Comparison of ENCODE assay signal across 25 cellular contexts in genomic region chr14:22844221-22845102, GRCh38. TPM values are rescaled to one million over a fixed set of nuclear protein-coding genes. Genes with fewer than 3 reads are reported as not detected.
DNase-seq lines count a peak whose midpoint lies in the region; ATAC-seq and TF ChIP-seq lines count a peak whose summit lies in the region.
"Had no signal": no experiment of that assay in that cellular context is flagged by ENCODE, and none has a peak within 500 bp of the region (broad histone marks: within the 10 kb centered on the region; RNA-seq: fewer than 3 reads in every experiment).

No MANE protein-coding gene starts in this region.

- H3K27ac Mint-ChIP-seq in osteocyte (ENCODE audit: unreplicated experiment), result peak overlapping the region; percentile 81
- H3K27ac Mint-ChIP-seq: activated CD4-positive, alpha-beta T cell treated with anti-CD3 and anti-CD28 coated beads, Interleukin-2, amount 10 ng/mL, durations not matched to agents 24 days and 14 days; CD8-positive, alpha-beta T cell; progenitor cell of endocrine pancreas had no signal

- in situ Hi-C loops in mammary epithelial cell (cut with MboI; ENCODE audit: low sequenced_read_pairs in 2 of 2), result loop anchor here in 1 of 2 donors (25.0 kb wide), 1 partner anchor 282 kb away; no protein-coding TSS in a partner anchor

- dilution Hi-C loops in mammary epithelial cell (cut with HindIII; ENCODE audit: low sequenced_read_pairs), result no loop called here

- peak overlapping the region in 1 of 3 donors; percentile 25 for H3K4me3 ChIP-seq in breast epithelium
- H3K4me3 ChIP-seq in mammary epithelial cell (replicated peaks in 1 of 3; ENCODE audit: insufficient read depth in 1 of 3, low read depth in 2 of 3, low read length in 3 of 3), result no peak overlapping the region
- no peak overlapping the region for H3K4me3 ChIP-seq in vagina
- H3K4me3 ChIP-seq: heart left ventricle, lung, testis had no signal

- no peak overlapping the region for H3K4me2 ChIP-seq in mammary epithelial cell (ENCODE audit: insufficient read depth, low read depth, low read length)

- H3K27me3 Mint-ChIP-seq in osteocyte (ENCODE audit: unreplicated experiment), result no peaks in the 10 kb centered on the region
- H3K27me3 Mint-ChIP-seq: progenitor cell of endocrine pancreas had no signal

- no TSS peak for BruUV-seq in mammary epithelial cell (replicated peaks; lab: Mats Ljungman, UMichigan)

- whole genome bisulfite sequencing in mammary epithelial cell (ENCODE audit: low coverage, missing lambda C conversion rate), result 88% methylated on average over 13 of the region's 22 CpGs

- H3K36me3 Mint-ChIP-seq in osteocyte (ENCODE audit: unreplicated experiment), result peaks cover 53% of the 10 kb centered on the region
- H3K36me3 Mint-ChIP-seq: CD8-positive, alpha-beta T cell had no signal

- CTCF ChIA-PET in mammary epithelial cell (lab: Charles Lee; ENCODE audit: low non-redundant PET), result no interaction called here

- TF ChIP-seq CTCF in breast epithelium (IDR thresholded peaks at IDR 0.05), result no peak
- no peak for TF ChIP-seq CTCF in mammary epithelial cell (conservative IDR thresholded peaks at IDR 0.05 in 1 of 2, IDR thresholded peaks at IDR 0.05 in 1 of 2; ENCODE audit: extremely low read depth in 1 of 2, insufficient read depth in 1 of 2, low read depth in 1 of 2, low read length in 2 of 2)
- TF ChIP-seq CTCF in osteocyte (IDR thresholded peaks at IDR 0.05), result no peak
- TF ChIP-seq CTCF in vagina (IDR thresholded peaks at IDR 0.05), result no peak

- H3K27ac ChIP-seq in breast epithelium (peak overlapping the region; percentile 91 to 97), mammary epithelial cell (ENCODE audit: insufficient read depth, low read depth, low read length) (no peak overlapping the region), epithelial cell of prostate (peak overlapping the region; percentile 98), vagina (peak overlapping the region; percentile 96)
- H3K27ac ChIP-seq: 22Rv1 had no signal

- H4K20me1 ChIP-seq in mammary epithelial cell (ENCODE audit: insufficient read depth, low read length), result no peaks in the 10 kb centered on the region

- TF ChIP-seq POLR2A in breast epithelium (IDR thresholded peaks at IDR 0.05), result no peak
- no peak for TF ChIP-seq POLR2A in vagina (IDR thresholded peaks at IDR 0.05)

- ATAC-seq in HG02588 (IDR thresholded peaks at IDR 0.05; ENCODE audit: unreplicated experiment), result no peak
- ATAC-seq: CD8-positive, alpha-beta T cell; heart left ventricle; sciatic nerve had no signal

- no peaks in the 10 kb centered on the region for H3K9me3 Mint-ChIP-seq in osteocyte (ENCODE audit: unreplicated experiment)
- H3K9me3 Mint-ChIP-seq: activated CD4-positive, alpha-beta T cell treated with anti-CD3 and anti-CD28 coated beads, Interleukin-2, amount 10 ng/mL, durations not matched to agents 24 days and 14 days; CD8-positive, alpha-beta T cell; neural crest cell had no signal

- H3K9ac ChIP-seq in mammary epithelial cell (ENCODE audit: insufficient read depth, low read length), result no peak overlapping the region

- H2AFZ ChIP-seq in mammary epithelial cell (ENCODE audit: low read depth, low read length), result no peak overlapping the region

- no peak overlapping the region for H3K4me3 Mint-ChIP-seq in osteocyte (ENCODE audit: unreplicated experiment)
- H3K4me3 Mint-ChIP-seq: activated CD4-positive, alpha-beta T cell treated with anti-CD3 and anti-CD28 coated beads, Interleukin-2, amount 10 ng/mL, durations not matched to agents 24 days and 14 days; CD8-positive, alpha-beta T cell; neural crest cell had no signal

- H3K36me3 ChIP-seq in breast epithelium (peaks cover 6% of the 10 kb centered on the region), mammary epithelial cell (ENCODE audit: insufficient read depth, low read length) (peaks cover 51% of the 10 kb centered on the region), vagina (peaks cover 6 to 64% of the 10 kb centered on the region in 2 donors)

- no peak for DNase-seq in breast epithelium (ENCODE audit: low spot score in 2 of 2)
- DNase-seq in mammary epithelial cell, result no peak
- no peak for DNase-seq in epithelial cell of prostate (ENCODE audit: low read depth, low spot score)
- no peak for DNase-seq in osteocyte (ENCODE audit: extremely low spot score, unreplicated experiment)
- DNase-seq in vagina (ENCODE audit: extremely low spot score in 2 of 2), result no peak
- DNase-seq in NCI-H146 (lab: John Stamatoyannopoulos, UW), result no peak
- DNase-seq in COLO829 (ENCODE audit: low spot score), result no peak
- DNase-seq: activated CD4-positive, alpha-beta T cell treated with anti-CD3 and anti-CD28 coated beads, Interleukin-2, amount 10 ng/mL, durations not matched to agents 24 days and 14 days; activated gamma-delta T cell; activated T-cell treated with anti-CD3 and anti-CD28 coated beads, Interleukin-2, amount 50 U/mL, for 1 hour; CD8-positive, alpha-beta T cell; effector CD4-positive, alpha-beta T cell; heart left ventricle; NCI-H1694 treated with DMSO at 0.1 percent for 48 hours; SIG-M5; stimulated activated naive CD4-positive, alpha-beta T cell; T-helper 9 cell; testis had no signal

- H3K9me3 ChIP-seq in breast epithelium (no peaks in the 10 kb centered on the region), mammary epithelial cell (replicated peaks; ENCODE audit: insufficient read depth, low read length) (no peaks in the 10 kb centered on the region), vagina (no peaks in the 10 kb centered on the region)
- H3K9me3 ChIP-seq: heart left ventricle, testis had no signal

- intact Hi-C loops in breast epithelium (cut with DNase I; ENCODE audit: low total_unique reads), result no loop called here
- intact Hi-C loops in mammary epithelial cell (cut with micrococcal nuclease), result no loop called here
- intact Hi-C loops in vagina (cut with DNase I), result no loop called here

- H3K27me3 ChIP-seq in breast epithelium (no peaks in the 10 kb centered on the region), mammary epithelial cell (ENCODE audit: insufficient read depth, low read length) (no peaks in the 10 kb centered on the region), vagina (no peaks in the 10 kb centered on the region)
- H3K27me3 ChIP-seq: heart left ventricle, testis had no signal

- peaks cover 72% of the 10 kb centered on the region for H3K79me2 ChIP-seq in mammary epithelial cell (ENCODE audit: insufficient read depth, low read length)

- peaks cover 60% of the 10 kb centered on the region for H3K4me1 Mint-ChIP-seq in osteocyte (ENCODE audit: unreplicated experiment)
- H3K4me1 Mint-ChIP-seq: activated CD4-positive, alpha-beta T cell treated with anti-CD3 and anti-CD28 coated beads, Interleukin-2, amount 10 ng/mL, durations not matched to agents 24 days and 14 days had no signal

- H3K4me1 ChIP-seq in breast epithelium (peaks cover 8 to 9% of the 10 kb centered on the region in 2 donors), mammary epithelial cell (ENCODE audit: insufficient read depth, low read length) (peaks cover 53% of the 10 kb centered on the region), vagina (peaks cover 99% of the 10 kb centered on the region)

RNA-seq across cellular contexts. Expression of gene MMP14, which starts 8.1 kb away (rescaled TPM):
- total RNA-seq in breast epithelium (100 to 1,000 TPM in 2 of 3 donors, 10 to 100 TPM in 1; 84.4 to 361 (median 136) TPM), mammary epithelial cell (100 to 1,000 TPM; 525 to 766 TPM), osteocyte (490 and 518 TPM in 2 replicates), vagina (187 TPM)
- polyA plus RNA-seq in mammary epithelial cell, result 351 TPM
- 343 TPM for polyA minus RNA-seq in mammary epithelial cell

RNA-seq across cellular contexts. Expression of gene MRPL52, which starts 14.8 kb away (rescaled TPM):
- total RNA-seq in breast epithelium (10 to 100 TPM; 22.7 to 39.4 (median 34.7) TPM), mammary epithelial cell (100 to 1,000 TPM in 1 of 2 donors, 10 to 100 TPM in 1; 20.3 to 126 TPM), osteocyte (74.3 and 74.7 TPM in 2 replicates), vagina (68.0 TPM)
- polyA plus RNA-seq in mammary epithelial cell, result 61.5 TPM
- polyA minus RNA-seq in mammary epithelial cell, result 3.8 TPM

RNA-seq across cellular contexts. Expression of gene LRP10, which starts 27.1 kb away (rescaled TPM):
- 10 to 100 TPM; 70.1 to 97.5 (median 82.3) TPM for total RNA-seq in breast epithelium
- total RNA-seq in mammary epithelial cell, result 100 to 1,000 TPM; 122 to 134 TPM
- polyA plus RNA-seq in mammary epithelial cell, result 110 TPM
- 360 TPM for polyA minus RNA-seq in mammary epithelial cell
- total RNA-seq in osteocyte, result 171 and 182 TPM in 2 replicates
- total RNA-seq in vagina, result 137 TPM

RNA-seq across cellular contexts. Expression of gene SLC7A7, which starts 29.2 kb away (rescaled TPM):
- total RNA-seq in breast epithelium (10 to 100 TPM; 17.4 to 46.4 (median 27.2) TPM), mammary epithelial cell (1 to 10 TPM in 1 of 2 donors, under 1 TPM in 1; 0.78 to 1.0 TPM), osteocyte (1.2 and 1.6 TPM in 2 replicates), vagina (7.4 TPM)
- polyA plus RNA-seq in mammary epithelial cell, result 0.34 TPM
- not detected for polyA minus RNA-seq in mammary epithelial cell
- total RNA-seq: activated CD4-positive, alpha-beta T cell treated with anti-CD3 and anti-CD28 coated beads, Interleukin-2, amount 10 ng/mL, durations not matched to agents 24 days and 14 days had no signal

RNA-seq across cellular contexts. Expression of gene REM2, which starts 38.6 kb away (rescaled TPM):
- total RNA-seq in breast epithelium, result 1 to 10 TPM in 2 of 3 donors, under 1 TPM in 1; 0.96 to 1.3 (median 1.2) TPM
- under 1 TPM; 0.33 to 0.40 TPM for total RNA-seq in mammary epithelial cell
- polyA plus RNA-seq in mammary epithelial cell, result 0.09 TPM
- polyA minus RNA-seq in mammary epithelial cell, result not detected
- total RNA-seq in osteocyte, result 0.18 and 0.35 TPM in 2 replicates
- 3.9 TPM for total RNA-seq in vagina
- total RNA-seq: G401 had no signal
